In genomic region chr16:80466024-80466986, GRCh38 we compare ENCODE assay signal across 8 cellular contexts.
A peak's percentile ranks its signal among the peaks of the same experiment; 100 is the strongest.
DNase-seq lines count a peak whose midpoint lies in the region; FAIRE-seq and TF ChIP-seq lines count a peak whose summit lies in the region.

No MANE protein-coding gene starts in this region.

- POLR2A ChIA-PET in Caco-2 (lab: Charles Lee) = no interaction called here

- no peaks in the 10 kb centered on the region for H3K36me3 Mint-ChIP-seq in Caco-2 (ENCODE audit: insufficient read depth, unreplicated experiment)

- H3K4me1 ChIP-seq in Caco-2 = peaks cover 27% of the 10 kb centered on the region
- H3K4me1 ChIP-seq in osteoblast (ENCODE audit: insufficient read depth, low read length) = peaks cover 3% of the 10 kb centered on the region
- peaks cover 0 to 9% (median 4%) of the 10 kb centered on the region in 4 donors for H3K4me1 ChIP-seq in tibial nerve

- H3K27ac ChIP-seq in osteoblast (ENCODE audit: low read depth, low read length) (no peak overlapping the region), tibial nerve (peak overlapping the region in 1 of 4 donors; percentile 43)

- H3K9me3 Mint-ChIP-seq in Caco-2 (ENCODE audit: unreplicated experiment) = no peaks in the 10 kb centered on the region

- no peak for TF ChIP-seq EP300 in tibial nerve (IDR thresholded peaks at IDR 0.05)

- WGBS in tibial nerve, 2 donors = 31 to 32% methylated on average over 22 to 24 of the region's 24 CpGs

- H3K27me3 ChIP-seq in Caco-2 (replicated peaks; ENCODE audit: control insufficient read depth, insufficient read depth, low read length) (no peaks in the 10 kb centered on the region), osteoblast (ENCODE audit: insufficient read depth, low read length) (no peaks in the 10 kb centered on the region), tibial nerve (no peaks in the 10 kb centered on the region)

- H2AFZ ChIP-seq in osteoblast (ENCODE audit: low read length) = peak overlapping the region; percentile 55

- FAIRE-seq in HTR-8/SVneo (lab: Jason Lieb, UNC) = peak; percentile 88

- H3K36me3 ChIP-seq in Caco-2 (ENCODE audit: control insufficient read depth, insufficient read depth, low read length) = no peaks in the 10 kb centered on the region
- no peaks in the 10 kb centered on the region for H3K36me3 ChIP-seq in osteoblast (ENCODE audit: insufficient read depth, low read length)
- no peaks in the 10 kb centered on the region for H3K36me3 ChIP-seq in tibial nerve

- H3K9me3 ChIP-seq in Caco-2 = no peaks in the 10 kb centered on the region
- H3K9me3 ChIP-seq in osteoblast (ENCODE audit: low read depth, low read length) = no peaks in the 10 kb centered on the region
- peaks cover 0 to 2% (median 0%) of the 10 kb centered on the region in 4 donors for H3K9me3 ChIP-seq in tibial nerve

- H3K79me2 ChIP-seq in osteoblast (ENCODE audit: insufficient read depth, low read length) = no peaks in the 10 kb centered on the region

- TF ChIP-seq CTCF in Caco-2 (IDR thresholded peaks at IDR 0.05; ENCODE audit: insufficient read depth in 1 of 2, low read depth in 1 of 2, low read length in 1 of 2, severe bottlenecking in 1 of 2, unreplicated experiment in 1 of 2) (peak; percentile 90 to 99), GM20000 (IDR thresholded peaks at IDR 0.05; ENCODE audit: extremely low read depth, missing control alignments) (peak; percentile 40), osteoblast (IDR thresholded peaks at IDR 0.05; ENCODE audit: extremely low read depth, low read depth, low read length) (peak; percentile 96), tibial nerve (IDR thresholded peaks at IDR 0.05) (peak; percentile 68 to 88 (median 85))

- TF ChIP-seq POLR2A in tibial nerve (IDR thresholded peaks at IDR 0.05) = no peak

- CTCF ChIA-PET in Caco-2 (lab: Charles Lee) = interaction anchor here (0.5 to 1.3 kb wide), 20 partner anchors 9 to 866 kb away, joined by 3 to 13 read pairs (median 4); partner anchors contain the start of gene MAF

- H3K4me3 ChIP-seq in Caco-2 (ENCODE audit: low read depth, low read length) (no peak overlapping the region), osteoblast (ENCODE audit: insufficient read depth, low read length) (peak overlapping the region; percentile 40), tibial nerve (peak overlapping the region in 1 of 4 donors; percentile 17)

- intact Hi-C loops in Caco-2 (cut with micrococcal nuclease; ENCODE audit: unreplicated experiment) = loop anchor here (5.0 to 10.0 kb wide), 2 partner anchors 99 to 382 kb away; no protein-coding TSS in a partner anchor

- DNase-seq in Caco-2 (peak; percentile 70 to 76), GM20000 (ENCODE audit: low spot score) (peak; percentile 65), HTR-8/SVneo (ENCODE audit: insufficient read length, low spot score) (peak; percentile 82), RPMI8226 (peak; percentile 51), germinal center (ENCODE audit: low spot score) (peak; percentile 86), osteoblast (ENCODE audit: insufficient read length, low spot score, missing footprints) (peak; percentile 87), tibial nerve (ENCODE audit: low spot score in 2 of 2) (peak; percentile 51 to 79)
- peak; percentile 25 for DNase-seq in activated effector memory CD4-positive, alpha-beta T cell treated with Interleukin-2 at 50 U/mL for 16 hours

- peak overlapping the region; percentile 60 for H3K4me2 ChIP-seq in osteoblast (ENCODE audit: insufficient read depth, low read length)

- H3K4me3 Mint-ChIP-seq in Caco-2 (ENCODE audit: unreplicated experiment) = no peak overlapping the region

- H3K27ac Mint-ChIP-seq in Caco-2 (ENCODE audit: unreplicated experiment) = no peak overlapping the region

- no peaks in the 10 kb centered on the region for H4K20me1 ChIP-seq in osteoblast (ENCODE audit: insufficient read depth, low read length)

- H3K4me1 Mint-ChIP-seq in Caco-2 (ENCODE audit: low read depth, unreplicated experiment) = peaks cover 24% of the 10 kb centered on the region

- no TSS peak for BruUV-seq in Caco-2 (replicated peaks; lab: Mats Ljungman, UMichigan)

- H3K27me3 Mint-ChIP-seq in Caco-2 (ENCODE audit: insufficient read depth, unreplicated experiment) = no peaks in the 10 kb centered on the region

Comparison
In these comparisons a context has a peak if more than half of its experiments do, and no peak if none do; other contexts are left out.
1. DNase-seq: peak in every context shown above with its lines; median percentile 87 in osteoblast; 86 in germinal center; 82 in HTR-8/SVneo; 73 in Caco-2; 65 in GM20000; 65 in tibial nerve; 51 in RPMI8226; 25 in activated effector memory CD4-positive, alpha-beta T cell treated with Interleukin-2 at 50 U/mL for 16 hours.
2. CTCF ChIP-seq: peak in every context shown above with its lines; median percentile 96 in osteoblast; 94 in Caco-2; 85 in tibial nerve; 40 in GM20000.